In the genomic region with DNA sequence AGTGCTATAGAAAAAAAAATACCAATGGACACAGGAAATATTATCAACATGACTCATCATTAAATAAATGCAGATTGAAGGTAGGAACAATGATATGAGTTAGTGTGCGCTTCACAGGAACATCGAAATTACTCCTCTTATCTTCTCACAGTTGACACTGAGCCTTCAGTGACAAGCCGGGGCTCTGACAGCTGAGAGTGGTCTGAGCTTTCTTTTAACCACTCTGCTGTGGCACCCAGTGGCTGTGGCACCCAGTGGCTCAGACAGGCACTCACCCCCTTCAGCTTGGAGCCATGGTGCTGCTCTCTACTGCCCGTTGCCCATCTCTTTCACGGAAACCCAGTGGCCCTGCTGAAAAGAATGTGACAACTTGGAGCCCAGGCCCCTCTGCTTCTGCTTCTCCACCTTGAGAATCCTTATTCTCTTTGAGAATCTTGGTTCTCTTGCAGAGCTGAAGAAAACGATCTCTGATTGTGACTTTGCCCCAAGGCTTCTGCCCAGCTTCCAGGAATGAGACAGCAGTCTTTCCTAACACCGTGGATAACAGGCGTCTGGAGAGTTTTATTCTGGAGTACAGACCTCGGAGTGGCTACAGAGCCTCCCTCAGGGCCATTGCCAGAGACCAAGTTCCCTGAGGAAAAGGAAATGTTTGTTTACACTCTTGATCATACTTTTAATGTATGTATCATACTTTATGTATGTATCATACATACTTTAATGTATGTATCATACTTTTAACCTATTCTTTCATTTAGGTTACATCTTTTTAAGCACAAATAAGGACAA, we compare ENCODE assay signal across 14 cellular contexts. TPM values are rescaled to one million over a fixed set of nuclear protein-coding genes. Genes with fewer than 3 reads are reported as not detected.
DNase-seq lines count a peak whose midpoint lies in the region; ATAC-seq and TF ChIP-seq lines count a peak whose summit lies in the region.
"Had no signal": no experiment of that assay in that cellular context is flagged by ENCODE, and none has a peak within 500 bp of the region (broad histone marks: within the 10 kb centered on the region; RNA-seq: fewer than 3 reads in every experiment).

No MANE protein-coding gene starts in this region.

- no peak for ATAC-seq in HG03108 (IDR thresholded peaks at IDR 0.05; ENCODE audit: unreplicated experiment)
- ATAC-seq: mucosa of descending colon had no signal

- DNase-seq in Daoy (ENCODE audit: low read depth) (peak; percentile 54), mammary epithelial cell (no peak), lung microvascular endothelial cell (ENCODE audit: low read depth in 2 of 2) (peak; percentile 16 to 33), LoVo (ENCODE audit: low spot score) (no peak), GM10248 (ENCODE audit: extremely low spot score) (no peak)
- no peak for DNase-seq in stimulated activated naive CD4-positive, alpha-beta T cell treated with Interleukin-2 at 50 U/mL for 16 hours (lab: John Stamatoyannopoulos, UW)
- DNase-seq: activated CD4-positive, CD25-positive, alpha-beta regulatory T cell treated with anti-CD3 and anti-CD28 coated beads, Interleukin-2, amount 50 U/mL, for 72 hours; activated T-cell treated with anti-CD3 and anti-CD28 coated beads, Interleukin-2, amount 50 U/mL, for 72 hours; NCI-H1092 treated with DMSO at 0.1 percent for 48 hours had no signal

- POLR2A ChIA-PET in GM10248 (lab: Yijun Ruan, JAX): no interaction called here

- intact Hi-C loops in mammary epithelial cell (cut with micrococcal nuclease): loop anchor here (2.0 kb wide), 1 partner anchor 54 kb away; no protein-coding TSS in a partner anchor

- peaks cover 9% of the 10 kb centered on the region; the same call in 1 of the 2 replicates for H3K27me3 ChIP-seq in OCI-LY3 (ENCODE audit: low read depth, low read length)
- no peaks in the 10 kb centered on the region for H3K27me3 ChIP-seq in mammary epithelial cell (ENCODE audit: insufficient read depth, low read length)

- TF ChIP-seq CTCF in OCI-LY3 (IDR thresholded peaks at IDR 0.05; ENCODE audit: low read depth, low read length) (no peak), mammary epithelial cell (conservative IDR thresholded peaks at IDR 0.05 in 1 of 2, IDR thresholded peaks at IDR 0.05 in 1 of 2; ENCODE audit: extremely low read depth in 1 of 2, insufficient read depth in 1 of 2, low read depth in 1 of 2, low read length in 2 of 2) (no peak), GM10248 (IDR thresholded peaks at IDR 0.05; ENCODE audit: control extremely low read depth, extremely low read depth, low read depth, missing control alignments) (no peak)

- H3K4me2 ChIP-seq in OCI-LY3 (ENCODE audit: low read length) (0 out of 2 replicates have a peak overlapping the region, but pooled peaks have one; percentile 9), mammary epithelial cell (ENCODE audit: insufficient read depth, low read depth, low read length) (peak overlapping the region; percentile 87)

- H3K9me3 ChIP-seq in OCI-LY3 (ENCODE audit: insufficient read depth, low read length): no peaks in the 10 kb centered on the region
- no peaks in the 10 kb centered on the region for H3K9me3 ChIP-seq in mammary epithelial cell (replicated peaks; ENCODE audit: insufficient read depth, low read length)
- H3K9me3 ChIP-seq: mucosa of descending colon had no signal

- CTCF ChIA-PET in mammary epithelial cell (lab: Charles Lee; ENCODE audit: low non-redundant PET): no interaction called here
- CTCF ChIA-PET in GM10248 (lab: Yijun Ruan, JAX): no interaction called here

- H3K36me3 ChIP-seq in OCI-LY3 (replicated peaks; ENCODE audit: low read depth, low read length): no peaks in the 10 kb centered on the region
- no peaks in the 10 kb centered on the region for H3K36me3 ChIP-seq in mammary epithelial cell (ENCODE audit: insufficient read depth, low read length)

- H4K20me1 ChIP-seq in OCI-LY3 (ENCODE audit: insufficient read depth, low read length): no peaks in the 10 kb centered on the region
- no peaks in the 10 kb centered on the region for H4K20me1 ChIP-seq in mammary epithelial cell (ENCODE audit: insufficient read depth, low read length)

- 63% methylated on average over 7 of the region's 9 CpGs for whole genome bisulfite sequencing in mammary epithelial cell (ENCODE audit: low coverage, missing lambda C conversion rate)

- H3K9ac ChIP-seq in OCI-LY3 (ENCODE audit: low read length): no peak overlapping the region
- H3K9ac ChIP-seq in mammary epithelial cell (ENCODE audit: insufficient read depth, low read length): no peak overlapping the region

- dilution Hi-C loops in mammary epithelial cell (cut with HindIII; ENCODE audit: low sequenced_read_pairs): no loop called here

- H2AFZ ChIP-seq in OCI-LY3 (ENCODE audit: low read depth, low read length) (no peak overlapping the region), mammary epithelial cell (ENCODE audit: low read depth, low read length) (peak overlapping the region; percentile 65)

- in situ Hi-C loops in mammary epithelial cell (cut with MboI; ENCODE audit: low sequenced_read_pairs in 2 of 2): no loop called here

- no peaks in the 10 kb centered on the region for H3K79me2 ChIP-seq in OCI-LY3 (ENCODE audit: low read length)
- no peaks in the 10 kb centered on the region for H3K79me2 ChIP-seq in mammary epithelial cell (ENCODE audit: insufficient read depth, low read length)

- H3K4me1 ChIP-seq in OCI-LY3 (ENCODE audit: low read length) (peaks cover 4% of the 10 kb centered on the region; the same call in 1 of the 2 replicates), mammary epithelial cell (ENCODE audit: insufficient read depth, low read length) (peaks cover 17% of the 10 kb centered on the region)

- BruUV-seq in mammary epithelial cell (replicated peaks; lab: Mats Ljungman, UMichigan): no TSS peak

- H3K27ac ChIP-seq in OCI-LY3 (ENCODE audit: low read length) (no peak overlapping the region), mammary epithelial cell (ENCODE audit: insufficient read depth, low read depth, low read length) (no peak overlapping the region)

- 0 out of 2 replicates have a peak overlapping the region, but pooled peaks have one; percentile 76 for H3K4me3 ChIP-seq in OCI-LY3 (ENCODE audit: low read length)
- no peak overlapping the region for H3K4me3 ChIP-seq in mammary epithelial cell (replicated peaks in 1 of 3; ENCODE audit: insufficient read depth in 1 of 3, low read depth in 2 of 3, low read length in 3 of 3)
- H3K4me3 ChIP-seq: mucosa of descending colon had no signal

RNA-seq across cellular contexts. Expression of gene OR8B8, which starts 37.1 kb away (rescaled TPM):
- not detected in 2 replicates for total RNA-seq in Daoy (2014; rRNA removed; shearing (Covaris generic))
- total RNA-seq in mammary epithelial cell (not detected), lung microvascular endothelial cell (not detected in 2 replicates)
- not detected for polyA plus RNA-seq in mammary epithelial cell
- not detected for polyA minus RNA-seq in mammary epithelial cell
- total RNA-seq: activated T-cell treated with anti-CD3 and anti-CD28 coated beads, Interleukin-2, amount 50 U/mL, for 72 hours; mucosa of descending colon; SK-MEL-5; subcutaneous adipose tissue had no signal

RNA-seq across cellular contexts. Expression of gene OR8B4, which starts 57.9 kb away (rescaled TPM):
- total RNA-seq in Daoy (2014; rRNA removed; shearing (Covaris generic)): not detected in 2 replicates
- total RNA-seq in mammary epithelial cell (not detected), lung microvascular endothelial cell (not detected in 2 replicates)
- polyA plus RNA-seq in mammary epithelial cell: not detected
- not detected for polyA minus RNA-seq in mammary epithelial cell
- total RNA-seq: activated T-cell treated with anti-CD3 and anti-CD28 coated beads, Interleukin-2, amount 50 U/mL, for 72 hours; mucosa of descending colon; SK-MEL-5; subcutaneous adipose tissue had no signal

Comparison
In these comparisons a context has a peak if more than half of its experiments do, and no peak if none do; other contexts are left out.
1. DNase-seq: peak in Daoy (single experiment) and lung microvascular endothelial cell (2 of 2); none in mammary epithelial cell (single experiment), LoVo (single experiment), GM10248 (single experiment) and stimulated activated naive CD4-positive, alpha-beta T cell treated with Interleukin-2 at 50 U/mL for 16 hours (single experiment).